ENCODE assay signal across 1 cellular context in the genomic region with DNA sequence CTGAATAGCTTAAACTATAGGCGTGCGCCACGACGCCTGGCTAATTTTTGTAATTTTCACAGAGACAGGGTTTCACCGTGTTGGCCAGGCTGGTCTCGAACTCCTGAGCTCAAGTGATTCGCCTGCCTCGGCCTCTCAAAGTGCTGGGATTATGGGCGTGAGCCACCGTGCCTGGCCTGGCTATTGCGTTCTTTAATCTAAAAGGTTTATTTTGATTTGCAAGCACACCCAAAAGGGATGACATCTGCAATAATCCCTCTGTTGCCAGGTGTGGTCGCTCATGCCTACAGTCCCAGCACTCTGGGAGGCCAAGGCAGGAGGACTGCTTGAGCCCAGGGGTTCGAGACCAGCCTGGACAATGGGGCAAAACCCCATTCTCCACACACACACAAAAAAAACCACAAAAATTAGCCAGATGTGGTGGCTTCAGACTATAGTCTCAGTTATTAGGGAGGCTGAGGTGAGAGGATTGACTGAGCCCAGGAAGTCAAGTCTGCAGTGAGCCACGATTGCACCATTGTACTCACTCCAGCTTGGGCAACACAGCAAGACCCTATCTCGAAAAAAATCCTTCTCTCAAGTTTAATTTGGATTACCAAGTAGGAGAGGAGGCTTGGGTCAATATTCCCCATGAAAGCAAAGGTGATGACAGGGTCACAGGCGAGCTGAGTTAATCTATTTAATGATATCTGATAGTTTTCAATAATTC.
TF ChIP-seq lines count a peak whose summit lies in the region.

No MANE protein-coding gene starts in this region.

TF ChIP-seq in HepG2, 621 proteins besides CTCF, POLR2A, EP300 and RAD21 (continued from another document and continues in another):
- TF ChIP-seq, protein P1, sequence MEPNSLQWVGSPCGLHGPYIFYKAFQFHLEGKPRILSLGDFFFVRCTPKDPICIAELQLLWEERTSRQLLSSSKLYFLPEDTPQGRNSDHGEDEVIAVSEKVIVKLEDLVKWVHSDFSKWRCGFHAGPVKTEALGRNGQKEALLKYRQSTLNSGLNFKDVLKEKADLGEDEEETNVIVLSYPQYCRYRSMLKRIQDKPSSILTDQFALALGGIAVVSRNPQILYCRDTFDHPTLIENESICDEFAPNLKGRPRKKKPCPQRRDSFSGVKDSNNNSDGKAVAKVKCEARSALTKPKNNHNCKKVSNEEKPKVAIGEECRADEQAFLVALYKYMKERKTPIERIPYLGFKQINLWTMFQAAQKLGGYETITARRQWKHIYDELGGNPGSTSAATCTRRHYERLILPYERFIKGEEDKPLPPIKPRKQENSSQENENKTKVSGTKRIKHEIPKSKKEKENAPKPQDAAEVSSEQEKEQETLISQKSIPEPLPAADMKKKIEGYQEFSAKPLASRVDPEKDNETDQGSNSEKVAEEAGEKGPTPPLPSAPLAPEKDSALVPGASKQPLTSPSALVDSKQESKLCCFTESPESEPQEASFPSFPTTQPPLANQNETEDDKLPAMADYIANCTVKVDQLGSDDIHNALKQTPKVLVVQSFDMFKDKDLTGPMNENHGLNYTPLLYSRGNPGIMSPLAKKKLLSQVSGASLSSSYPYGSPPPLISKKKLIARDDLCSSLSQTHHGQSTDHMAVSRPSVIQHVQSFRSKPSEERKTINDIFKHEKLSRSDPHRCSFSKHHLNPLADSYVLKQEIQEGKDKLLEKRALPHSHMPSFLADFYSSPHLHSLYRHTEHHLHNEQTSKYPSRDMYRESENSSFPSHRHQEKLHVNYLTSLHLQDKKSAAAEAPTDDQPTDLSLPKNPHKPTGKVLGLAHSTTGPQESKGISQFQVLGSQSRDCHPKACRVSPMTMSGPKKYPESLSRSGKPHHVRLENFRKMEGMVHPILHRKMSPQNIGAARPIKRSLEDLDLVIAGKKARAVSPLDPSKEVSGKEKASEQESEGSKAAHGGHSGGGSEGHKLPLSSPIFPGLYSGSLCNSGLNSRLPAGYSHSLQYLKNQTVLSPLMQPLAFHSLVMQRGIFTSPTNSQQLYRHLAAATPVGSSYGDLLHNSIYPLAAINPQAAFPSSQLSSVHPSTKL (CRISPR knock-in tag; IDR thresholded peaks at IDR 0.05), result no peak
- TF ChIP-seq HNF4A (CRISPR knock-in tag; IDR thresholded peaks at IDR 0.05) (no peak), ZNF33B (CRISPR knock-in tag; IDR thresholded peaks at IDR 0.05) (no peak), CEBPB (IDR thresholded peaks at IDR 0.05; ENCODE audit: borderline replicate concordance, low read depth, low read length) (0 out of 2 replicates have a peak, but pooled peaks have one; percentile 21), RARA (CRISPR knock-in tag; IDR thresholded peaks at IDR 0.05) (no peak), CBFB (CRISPR knock-in tag; IDR thresholded peaks at IDR 0.05) (no peak), PHF8 (CRISPR knock-in tag; IDR thresholded peaks at IDR 0.05) (no peak), KLF11 (CRISPR knock-in tag; IDR thresholded peaks at IDR 0.05) (no peak), KLF12 (CRISPR knock-in tag; IDR thresholded peaks at IDR 0.05; ENCODE audit: borderline replicate concordance) (no peak), CENPX (CRISPR knock-in tag; IDR thresholded peaks at IDR 0.05) (no peak), CAMTA2 (CRISPR knock-in tag; IDR thresholded peaks at IDR 0.05; ENCODE audit: borderline replicate concordance) (no peak), HOXD1 (CRISPR knock-in tag; IDR thresholded peaks at IDR 0.05) (no peak), XBP1 (CRISPR knock-in tag; IDR thresholded peaks at IDR 0.05) (no peak), ZNF605 (CRISPR knock-in tag; IDR thresholded peaks at IDR 0.05) (no peak), PTBP1 (IDR thresholded peaks at IDR 0.05; ENCODE audit: low read depth, low read length, poor library complexity, severe bottlenecking) (no peak), ZNF205 (CRISPR knock-in tag; IDR thresholded peaks at IDR 0.05) (no peak), HMGA1 (CRISPR knock-in tag; conservative IDR thresholded peaks at IDR 0.05) (no peak), SCMH1 (CRISPR knock-in tag; IDR thresholded peaks at IDR 0.05; ENCODE audit: borderline replicate concordance) (no peak), ZNF800 (CRISPR knock-in tag; IDR thresholded peaks at IDR 0.05) (no peak), IKZF4 (CRISPR knock-in tag; IDR thresholded peaks at IDR 0.05; ENCODE audit: borderline replicate concordance, low read depth, not compliant biosample characterization) (no peak), ZNF589 (CRISPR knock-in tag; conservative IDR thresholded peaks at IDR 0.05) (no peak), MBD4 (IDR thresholded peaks at IDR 0.05; ENCODE audit: borderline replicate concordance, low read length) (no peak), NFE2L2 (IDR thresholded peaks at IDR 0.05; ENCODE audit: low read length) (no peak), FOXK1 (CRISPR knock-in tag; IDR thresholded peaks at IDR 0.05; ENCODE audit: borderline replicate concordance, low read depth) (no peak), DMAP1 (CRISPR knock-in tag; IDR thresholded peaks at IDR 0.05) (no peak), GZF1 (CRISPR knock-in tag; IDR thresholded peaks at IDR 0.05) (no peak), ETV6 (CRISPR knock-in tag; conservative IDR thresholded peaks at IDR 0.05) (no peak), NCOA5 (CRISPR knock-in tag; IDR thresholded peaks at IDR 0.05) (0 out of 2 replicates have a peak, but pooled peaks have one; percentile 27), KDM5B (CRISPR knock-in tag; IDR thresholded peaks at IDR 0.05; ENCODE audit: borderline replicate concordance) (no peak; the same call in none of the 2 replicates)
- TF ChIP-seq, protein P2, sequence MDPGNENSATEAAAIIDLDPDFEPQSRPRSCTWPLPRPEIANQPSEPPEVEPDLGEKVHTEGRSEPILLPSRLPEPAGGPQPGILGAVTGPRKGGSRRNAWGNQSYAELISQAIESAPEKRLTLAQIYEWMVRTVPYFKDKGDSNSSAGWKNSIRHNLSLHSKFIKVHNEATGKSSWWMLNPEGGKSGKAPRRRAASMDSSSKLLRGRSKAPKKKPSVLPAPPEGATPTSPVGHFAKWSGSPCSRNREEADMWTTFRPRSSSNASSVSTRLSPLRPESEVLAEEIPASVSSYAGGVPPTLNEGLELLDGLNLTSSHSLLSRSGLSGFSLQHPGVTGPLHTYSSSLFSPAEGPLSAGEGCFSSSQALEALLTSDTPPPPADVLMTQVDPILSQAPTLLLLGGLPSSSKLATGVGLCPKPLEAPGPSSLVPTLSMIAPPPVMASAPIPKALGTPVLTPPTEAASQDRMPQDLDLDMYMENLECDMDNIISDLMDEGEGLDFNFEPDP (CRISPR knock-in tag; conservative IDR thresholded peaks at IDR 0.05), result no peak
- TF ChIP-seq, protein P3, sequence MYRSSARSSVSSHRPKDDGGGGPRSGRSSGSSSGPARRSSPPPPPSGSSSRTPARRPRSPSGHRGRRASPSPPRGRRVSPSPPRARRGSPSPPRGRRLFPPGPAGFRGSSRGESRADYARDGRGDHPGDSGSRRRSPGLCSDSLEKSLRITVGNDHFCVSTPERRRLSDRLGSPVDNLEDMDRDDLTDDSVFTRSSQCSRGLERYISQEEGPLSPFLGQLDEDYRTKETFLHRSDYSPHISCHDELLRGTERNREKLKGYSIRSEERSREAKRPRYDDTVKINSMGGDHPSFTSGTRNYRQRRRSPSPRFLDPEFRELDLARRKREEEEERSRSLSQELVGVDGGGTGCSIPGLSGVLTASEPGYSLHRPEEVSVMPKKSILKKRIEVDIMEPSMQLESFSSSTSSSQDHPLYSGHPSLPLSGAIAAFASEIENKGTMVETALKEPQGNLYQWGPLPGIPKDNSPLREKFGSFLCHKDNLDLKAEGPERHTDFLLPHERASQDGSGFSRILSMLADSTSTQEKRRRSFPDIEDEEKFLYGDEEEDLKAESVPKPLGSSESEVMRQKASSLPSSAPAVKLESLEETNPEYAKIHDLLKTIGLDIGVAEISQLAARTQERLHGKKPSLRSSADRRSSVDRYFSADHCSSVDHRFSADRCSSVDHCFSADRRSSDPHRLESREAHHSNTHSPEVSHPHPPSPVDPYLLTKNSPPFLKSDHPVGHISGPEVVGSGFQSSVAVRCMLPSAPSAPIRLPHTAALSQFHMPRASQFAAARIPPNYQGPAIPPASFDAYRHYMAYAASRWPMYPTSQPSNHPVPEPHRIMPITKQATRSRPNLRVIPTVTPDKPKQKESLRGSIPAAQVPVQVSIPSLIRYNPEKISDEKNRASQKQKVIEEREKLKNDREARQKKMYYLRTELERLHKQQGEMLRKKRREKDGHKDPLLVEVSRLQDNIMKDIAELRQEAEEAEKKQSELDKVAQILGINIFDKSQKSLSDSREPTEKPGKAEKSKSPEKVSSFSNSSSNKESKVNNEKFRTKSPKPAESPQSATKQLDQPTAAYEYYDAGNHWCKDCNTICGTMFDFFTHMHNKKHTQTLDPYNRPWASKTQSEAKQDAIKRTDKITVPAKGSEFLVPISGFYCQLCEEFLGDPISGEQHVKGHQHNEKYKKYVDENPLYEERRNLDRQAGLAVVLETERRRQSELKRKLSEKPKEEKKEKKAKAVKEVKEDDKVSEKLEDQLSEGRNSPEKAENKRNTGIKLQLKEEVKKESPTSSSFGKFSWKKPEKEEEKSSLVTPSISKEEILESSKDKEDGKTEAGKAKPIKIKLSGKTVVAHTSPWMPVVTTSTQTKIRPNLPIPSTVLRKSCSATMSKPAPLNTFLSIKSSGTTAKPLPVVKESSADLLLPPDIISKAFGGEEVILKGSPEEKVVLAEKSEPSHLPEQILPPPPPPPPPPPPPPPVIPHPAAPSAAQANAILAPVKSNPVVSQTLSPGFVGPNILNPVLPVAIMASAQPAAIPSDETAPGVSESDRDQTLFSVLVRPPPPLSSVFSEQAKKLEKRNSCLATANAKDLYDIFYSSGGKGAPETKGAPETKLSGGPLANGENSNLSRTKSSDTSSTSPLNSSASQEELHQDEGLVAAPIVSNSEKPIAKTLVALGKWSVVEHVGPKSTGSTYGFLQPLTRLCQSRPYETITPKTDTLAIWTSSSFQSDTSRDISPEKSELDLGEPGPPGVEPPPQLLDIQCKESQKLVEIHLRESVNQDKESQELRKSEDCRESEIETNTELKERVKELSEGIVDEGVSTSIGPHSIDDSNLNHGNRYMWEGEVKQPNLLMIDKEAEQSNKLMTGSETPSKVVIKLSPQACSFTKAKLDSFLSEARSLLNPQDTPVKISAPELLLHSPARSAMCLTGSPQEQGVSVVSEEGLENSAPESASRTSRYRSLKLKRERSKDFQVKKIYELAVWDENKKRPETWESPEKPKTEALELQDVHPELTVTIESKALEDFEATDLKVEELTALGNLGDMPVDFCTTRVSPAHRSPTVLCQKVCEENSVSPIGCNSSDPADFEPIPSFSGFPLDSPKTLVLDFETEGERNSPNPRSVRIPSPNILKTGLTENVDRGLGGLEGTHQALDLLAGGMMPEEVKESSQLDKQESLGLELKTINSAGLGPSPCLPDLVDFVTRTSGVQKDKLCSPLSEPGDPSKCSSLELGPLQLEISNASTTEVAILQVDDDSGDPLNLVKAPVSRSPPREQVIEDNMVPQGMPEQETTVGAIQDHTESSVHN (CRISPR knock-in tag; IDR thresholded peaks at IDR 0.05), result 0 out of 2 replicates have a peak, but pooled peaks have one; percentile 68
- TF ChIP-seq, protein P4, sequence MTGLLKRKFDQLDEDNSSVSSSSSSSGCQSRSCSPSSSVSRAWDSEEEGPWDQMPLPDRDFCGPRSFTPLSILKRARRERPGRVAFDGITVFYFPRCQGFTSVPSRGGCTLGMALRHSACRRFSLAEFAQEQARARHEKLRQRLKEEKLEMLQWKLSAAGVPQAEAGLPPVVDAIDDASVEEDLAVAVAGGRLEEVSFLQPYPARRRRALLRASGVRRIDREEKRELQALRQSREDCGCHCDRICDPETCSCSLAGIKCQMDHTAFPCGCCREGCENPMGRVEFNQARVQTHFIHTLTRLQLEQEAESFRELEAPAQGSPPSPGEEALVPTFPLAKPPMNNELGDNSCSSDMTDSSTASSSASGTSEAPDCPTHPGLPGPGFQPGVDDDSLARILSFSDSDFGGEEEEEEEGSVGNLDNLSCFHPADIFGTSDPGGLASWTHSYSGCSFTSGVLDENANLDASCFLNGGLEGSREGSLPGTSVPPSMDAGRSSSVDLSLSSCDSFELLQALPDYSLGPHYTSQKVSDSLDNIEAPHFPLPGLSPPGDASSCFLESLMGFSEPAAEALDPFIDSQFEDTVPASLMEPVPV (CRISPR knock-in tag; IDR thresholded peaks at IDR 0.05), result 0 out of 2 replicates have a peak, but pooled peaks have one; percentile 50
- TF ChIP-seq, protein P5, sequence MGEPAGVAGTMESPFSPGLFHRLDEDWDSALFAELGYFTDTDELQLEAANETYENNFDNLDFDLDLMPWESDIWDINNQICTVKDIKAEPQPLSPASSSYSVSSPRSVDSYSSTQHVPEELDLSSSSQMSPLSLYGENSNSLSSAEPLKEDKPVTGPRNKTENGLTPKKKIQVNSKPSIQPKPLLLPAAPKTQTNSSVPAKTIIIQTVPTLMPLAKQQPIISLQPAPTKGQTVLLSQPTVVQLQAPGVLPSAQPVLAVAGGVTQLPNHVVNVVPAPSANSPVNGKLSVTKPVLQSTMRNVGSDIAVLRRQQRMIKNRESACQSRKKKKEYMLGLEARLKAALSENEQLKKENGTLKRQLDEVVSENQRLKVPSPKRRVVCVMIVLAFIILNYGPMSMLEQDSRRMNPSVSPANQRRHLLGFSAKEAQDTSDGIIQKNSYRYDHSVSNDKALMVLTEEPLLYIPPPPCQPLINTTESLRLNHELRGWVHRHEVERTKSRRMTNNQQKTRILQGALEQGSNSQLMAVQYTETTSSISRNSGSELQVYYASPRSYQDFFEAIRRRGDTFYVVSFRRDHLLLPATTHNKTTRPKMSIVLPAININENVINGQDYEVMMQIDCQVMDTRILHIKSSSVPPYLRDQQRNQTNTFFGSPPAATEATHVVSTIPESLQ (CRISPR knock-in tag; conservative IDR thresholded peaks at IDR 0.05), result no peak
- TF ChIP-seq, protein P6, sequence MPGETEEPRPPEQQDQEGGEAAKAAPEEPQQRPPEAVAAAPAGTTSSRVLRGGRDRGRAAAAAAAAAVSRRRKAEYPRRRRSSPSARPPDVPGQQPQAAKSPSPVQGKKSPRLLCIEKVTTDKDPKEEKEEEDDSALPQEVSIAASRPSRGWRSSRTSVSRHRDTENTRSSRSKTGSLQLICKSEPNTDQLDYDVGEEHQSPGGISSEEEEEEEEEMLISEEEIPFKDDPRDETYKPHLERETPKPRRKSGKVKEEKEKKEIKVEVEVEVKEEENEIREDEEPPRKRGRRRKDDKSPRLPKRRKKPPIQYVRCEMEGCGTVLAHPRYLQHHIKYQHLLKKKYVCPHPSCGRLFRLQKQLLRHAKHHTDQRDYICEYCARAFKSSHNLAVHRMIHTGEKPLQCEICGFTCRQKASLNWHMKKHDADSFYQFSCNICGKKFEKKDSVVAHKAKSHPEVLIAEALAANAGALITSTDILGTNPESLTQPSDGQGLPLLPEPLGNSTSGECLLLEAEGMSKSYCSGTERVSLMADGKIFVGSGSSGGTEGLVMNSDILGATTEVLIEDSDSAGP (CRISPR knock-in tag; IDR thresholded peaks at IDR 0.05; ENCODE audit: borderline replicate concordance), result no peak
- TF ChIP-seq, protein P7, sequence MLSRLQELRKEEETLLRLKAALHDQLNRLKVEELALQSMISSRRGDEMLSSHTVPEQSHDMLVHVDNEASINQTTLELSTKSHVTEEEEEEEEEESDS (CRISPR knock-in tag; IDR thresholded peaks at IDR 0.05; ENCODE audit: borderline replicate concordance), result 0 out of 2 replicates have a peak, but pooled peaks have one; percentile 5
